ENCODE assay signal across 1 cellular context in the genomic region with DNA sequence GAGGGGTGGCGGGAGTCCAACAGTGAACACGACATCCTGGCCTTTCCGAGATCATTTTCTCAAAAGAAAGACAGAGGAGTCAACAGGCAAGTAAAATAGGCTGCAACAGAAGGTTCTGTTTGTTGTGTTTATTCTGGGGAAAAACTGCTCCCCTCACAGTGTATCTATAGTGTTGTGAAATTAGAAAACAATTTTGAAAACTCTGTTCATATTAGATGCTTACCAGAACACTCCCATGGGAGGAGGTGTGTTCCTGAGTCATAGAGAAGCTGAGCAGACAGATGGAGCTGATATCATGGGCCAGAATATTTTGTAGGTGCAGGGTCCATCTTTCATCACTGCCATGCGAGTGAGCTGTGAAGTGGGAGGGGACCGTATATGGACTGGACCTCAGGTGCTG.
TF ChIP-seq lines count a peak whose summit lies in the region.

No MANE protein-coding gene starts in this region.

TF ChIP-seq in H1, 55 proteins besides CTCF, POLR2A, EP300 and RAD21:
- TF ChIP-seq, protein P1, sequence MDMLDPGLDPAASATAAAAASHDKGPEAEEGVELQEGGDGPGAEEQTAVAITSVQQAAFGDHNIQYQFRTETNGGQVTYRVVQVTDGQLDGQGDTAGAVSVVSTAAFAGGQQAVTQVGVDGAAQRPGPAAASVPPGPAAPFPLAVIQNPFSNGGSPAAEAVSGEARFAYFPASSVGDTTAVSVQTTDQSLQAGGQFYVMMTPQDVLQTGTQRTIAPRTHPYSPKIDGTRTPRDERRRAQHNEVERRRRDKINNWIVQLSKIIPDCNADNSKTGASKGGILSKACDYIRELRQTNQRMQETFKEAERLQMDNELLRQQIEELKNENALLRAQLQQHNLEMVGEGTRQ (IDR thresholded peaks at IDR 0.05; ENCODE audit: low read length): no peak
- TF ChIP-seq E2F6 (IDR thresholded peaks at IDR 0.05) (no peak), POLR2AphosphoS5 (IDR thresholded peaks at IDR 0.05; ENCODE audit: low read depth, low read length) (no peak), SP2 (IDR thresholded peaks at IDR 0.05; ENCODE audit: low read length) (no peak), PHF8 (conservative IDR thresholded peaks at IDR 0.05; ENCODE audit: low read depth, low read length) (no peak), KDM5A (IDR thresholded peaks at IDR 0.05; ENCODE audit: low read length) (no peak), EZH2 (IDR thresholded peaks at IDR 0.05; ENCODE audit: low read depth, low read length, severe bottlenecking) (no peak), EGR1 (IDR thresholded peaks at IDR 0.05; ENCODE audit: borderline replicate concordance, low read depth, low read length) (no peak), KDM1A (IDR thresholded peaks at IDR 0.05; ENCODE audit: borderline replicate concordance, low read length) (no peak)
- TF ChIP-seq, protein P2, sequence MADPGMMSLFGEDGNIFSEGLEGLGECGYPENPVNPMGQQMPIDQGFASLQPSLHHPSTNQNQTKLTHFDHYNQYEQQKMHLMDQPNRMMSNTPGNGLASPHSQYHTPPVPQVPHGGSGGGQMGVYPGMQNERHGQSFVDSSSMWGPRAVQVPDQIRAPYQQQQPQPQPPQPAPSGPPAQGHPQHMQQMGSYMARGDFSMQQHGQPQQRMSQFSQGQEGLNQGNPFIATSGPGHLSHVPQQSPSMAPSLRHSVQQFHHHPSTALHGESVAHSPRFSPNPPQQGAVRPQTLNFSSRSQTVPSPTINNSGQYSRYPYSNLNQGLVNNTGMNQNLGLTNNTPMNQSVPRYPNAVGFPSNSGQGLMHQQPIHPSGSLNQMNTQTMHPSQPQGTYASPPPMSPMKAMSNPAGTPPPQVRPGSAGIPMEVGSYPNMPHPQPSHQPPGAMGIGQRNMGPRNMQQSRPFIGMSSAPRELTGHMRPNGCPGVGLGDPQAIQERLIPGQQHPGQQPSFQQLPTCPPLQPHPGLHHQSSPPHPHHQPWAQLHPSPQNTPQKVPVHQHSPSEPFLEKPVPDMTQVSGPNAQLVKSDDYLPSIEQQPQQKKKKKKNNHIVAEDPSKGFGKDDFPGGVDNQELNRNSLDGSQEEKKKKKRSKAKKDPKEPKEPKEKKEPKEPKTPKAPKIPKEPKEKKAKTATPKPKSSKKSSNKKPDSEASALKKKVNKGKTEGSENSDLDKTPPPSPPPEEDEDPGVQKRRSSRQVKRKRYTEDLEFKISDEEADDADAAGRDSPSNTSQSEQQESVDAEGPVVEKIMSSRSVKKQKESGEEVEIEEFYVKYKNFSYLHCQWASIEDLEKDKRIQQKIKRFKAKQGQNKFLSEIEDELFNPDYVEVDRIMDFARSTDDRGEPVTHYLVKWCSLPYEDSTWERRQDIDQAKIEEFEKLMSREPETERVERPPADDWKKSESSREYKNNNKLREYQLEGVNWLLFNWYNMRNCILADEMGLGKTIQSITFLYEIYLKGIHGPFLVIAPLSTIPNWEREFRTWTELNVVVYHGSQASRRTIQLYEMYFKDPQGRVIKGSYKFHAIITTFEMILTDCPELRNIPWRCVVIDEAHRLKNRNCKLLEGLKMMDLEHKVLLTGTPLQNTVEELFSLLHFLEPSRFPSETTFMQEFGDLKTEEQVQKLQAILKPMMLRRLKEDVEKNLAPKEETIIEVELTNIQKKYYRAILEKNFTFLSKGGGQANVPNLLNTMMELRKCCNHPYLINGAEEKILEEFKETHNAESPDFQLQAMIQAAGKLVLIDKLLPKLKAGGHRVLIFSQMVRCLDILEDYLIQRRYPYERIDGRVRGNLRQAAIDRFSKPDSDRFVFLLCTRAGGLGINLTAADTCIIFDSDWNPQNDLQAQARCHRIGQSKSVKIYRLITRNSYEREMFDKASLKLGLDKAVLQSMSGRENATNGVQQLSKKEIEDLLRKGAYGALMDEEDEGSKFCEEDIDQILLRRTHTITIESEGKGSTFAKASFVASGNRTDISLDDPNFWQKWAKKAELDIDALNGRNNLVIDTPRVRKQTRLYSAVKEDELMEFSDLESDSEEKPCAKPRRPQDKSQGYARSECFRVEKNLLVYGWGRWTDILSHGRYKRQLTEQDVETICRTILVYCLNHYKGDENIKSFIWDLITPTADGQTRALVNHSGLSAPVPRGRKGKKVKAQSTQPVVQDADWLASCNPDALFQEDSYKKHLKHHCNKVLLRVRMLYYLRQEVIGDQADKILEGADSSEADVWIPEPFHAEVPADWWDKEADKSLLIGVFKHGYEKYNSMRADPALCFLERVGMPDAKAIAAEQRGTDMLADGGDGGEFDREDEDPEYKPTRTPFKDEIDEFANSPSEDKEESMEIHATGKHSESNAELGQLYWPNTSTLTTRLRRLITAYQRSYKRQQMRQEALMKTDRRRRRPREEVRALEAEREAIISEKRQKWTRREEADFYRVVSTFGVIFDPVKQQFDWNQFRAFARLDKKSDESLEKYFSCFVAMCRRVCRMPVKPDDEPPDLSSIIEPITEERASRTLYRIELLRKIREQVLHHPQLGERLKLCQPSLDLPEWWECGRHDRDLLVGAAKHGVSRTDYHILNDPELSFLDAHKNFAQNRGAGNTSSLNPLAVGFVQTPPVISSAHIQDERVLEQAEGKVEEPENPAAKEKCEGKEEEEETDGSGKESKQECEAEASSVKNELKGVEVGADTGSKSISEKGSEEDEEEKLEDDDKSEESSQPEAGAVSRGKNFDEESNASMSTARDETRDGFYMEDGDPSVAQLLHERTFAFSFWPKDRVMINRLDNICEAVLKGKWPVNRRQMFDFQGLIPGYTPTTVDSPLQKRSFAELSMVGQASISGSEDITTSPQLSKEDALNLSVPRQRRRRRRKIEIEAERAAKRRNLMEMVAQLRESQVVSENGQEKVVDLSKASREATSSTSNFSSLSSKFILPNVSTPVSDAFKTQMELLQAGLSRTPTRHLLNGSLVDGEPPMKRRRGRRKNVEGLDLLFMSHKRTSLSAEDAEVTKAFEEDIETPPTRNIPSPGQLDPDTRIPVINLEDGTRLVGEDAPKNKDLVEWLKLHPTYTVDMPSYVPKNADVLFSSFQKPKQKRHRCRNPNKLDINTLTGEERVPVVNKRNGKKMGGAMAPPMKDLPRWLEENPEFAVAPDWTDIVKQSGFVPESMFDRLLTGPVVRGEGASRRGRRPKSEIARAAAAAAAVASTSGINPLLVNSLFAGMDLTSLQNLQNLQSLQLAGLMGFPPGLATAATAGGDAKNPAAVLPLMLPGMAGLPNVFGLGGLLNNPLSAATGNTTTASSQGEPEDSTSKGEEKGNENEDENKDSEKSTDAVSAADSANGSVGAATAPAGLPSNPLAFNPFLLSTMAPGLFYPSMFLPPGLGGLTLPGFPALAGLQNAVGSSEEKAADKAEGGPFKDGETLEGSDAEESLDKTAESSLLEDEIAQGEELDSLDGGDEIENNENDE (IDR thresholded peaks at IDR 0.05; ENCODE audit: insufficient replicate concordance, low read length): no peak
